Comparison of ENCODE assay signal across 23 cellular contexts in genomic region chr16:88762941-88763340, GRCh38. TPM values are rescaled to one million over a fixed set of nuclear protein-coding genes. Genes with fewer than 3 reads are reported as not detected.
DNase-seq lines count a peak whose midpoint lies in the region; ATAC-seq, FAIRE-seq and TF ChIP-seq lines count a peak whose summit lies in the region.
"Had no signal": no experiment of that assay in that cellular context is flagged by ENCODE, and none has a peak within 500 bp of the region (broad histone marks: within the 10 kb centered on the region; RNA-seq: fewer than 3 reads in every experiment).

No MANE protein-coding gene starts in this region.

- DNase-seq in 8988T, result peak; percentile 64
- peak; percentile 46 to 58 for DNase-seq in PC-9
- DNase-seq in pancreas, result no peak
- DNase-seq in MV-4-11 (lab: John Stamatoyannopoulos, UW), result no peak
- DNase-seq in RPMI8226, result no peak
- DNase-seq in NCI-H1048 (lab: John Stamatoyannopoulos, UW), result no peak
- DNase-seq: activated CD4-positive, alpha-beta T cell treated with anti-CD3 and anti-CD28 coated beads for 48 hours; activated CD8-positive, alpha-beta memory T cell treated with anti-CD3 and anti-CD28 coated beads, Interleukin-2, amount 10 ng/mL, durations not matched to agents 7 days and 5 days; foreskin melanocyte; GDM1; KG1; left lung; NCI-H1092; NCI-H2029 treated with DMSO at 0.1 percent for 48 hours; ovary; Right ventricle myocardium superior; stimulated activated CD4-positive, alpha-beta T cell treated with anti-CD3 and anti-CD28 coated beads, Interleukin-1b, Interleukin-23, amount 100 ng/mL, for 48 hours; stimulated activated naive CD8-positive, alpha-beta T cell treated with anti-CD3 and anti-CD28 coated beads, Interleukin-15, amount 100 ng/mL, for 72 hours had no signal

- POLR2A ChIA-PET in PC-9 (lab: Charles Lee; ENCODE audit: unreplicated experiment), result interaction anchor here (0.6 to 1.3 kb wide), 6 partner anchors 8 to 1388 kb away, joined by 3 to 37 read pairs (median 5); no protein-coding TSS in a partner anchor

- H3K4me2 ChIP-seq in PC-9, result peak overlapping the region; percentile 83

- ATAC-seq in pancreas (no peak), HG02852 (IDR thresholded peaks at IDR 0.05; ENCODE audit: unreplicated experiment) (no peak)
- ATAC-seq: activated CD8-positive, alpha-beta memory T cell treated with anti-CD3 and anti-CD28 coated beads, Interleukin-2, amount 10 ng/mL, durations not matched to agents 7 days and 5 days; GM12878; stimulated activated naive CD8-positive, alpha-beta T cell treated with anti-CD3 and anti-CD28 coated beads, Interleukin-15, amount 100 ng/mL, for 72 hours had no signal

- TF ChIP-seq CTCF in PC-9 (conservative IDR thresholded peaks at IDR 0.05) (no peak), pancreas (IDR thresholded peaks at IDR 0.05) (no peak)

- H3K4me3 ChIP-seq in PC-9 (peak overlapping the region; percentile 49; the same call in 1 of the 2 replicates), iPS-20b (ENCODE audit: low read length) (no peak overlapping the region), pancreas (no peak overlapping the region)
- H3K4me3 ChIP-seq: BLaER1 treated with 17β-estradiol and CSF1 and Interleukin-3, amounts not matched to agents 10 nM and 100 nM; GM12878; left lung; ovary had no signal

- WGBS in pancreas, 2 donors, result 68 to 74% methylated on average over 10 of the region's 10 CpGs

- intact Hi-C loops in PC-9 (cut with micrococcal nuclease; ENCODE audit: unreplicated experiment) (loop anchor here (1.0 to 5.0 kb wide), 3 partner anchors 19 to 896 kb away; partner anchors contain the start of gene SLC7A5), pancreas (cut with DNase I) (no loop called here)

- no peaks in the 10 kb centered on the region for H3K27me3 ChIP-seq in PC-9 (ENCODE audit: insufficient read depth, low read depth)
- H3K27me3 ChIP-seq in iPS-20b (ENCODE audit: insufficient read depth, low read length), result peaks cover 5% of the 10 kb centered on the region; the same call in 1 of the 2 replicates
- no peaks in the 10 kb centered on the region for H3K27me3 ChIP-seq in pancreas
- H3K27me3 ChIP-seq: BLaER1 treated with 17β-estradiol and CSF1 and Interleukin-3, amounts not matched to agents 10 nM and 100 nM; left lung; ovary had no signal

- no peak for FAIRE-seq in pancreas (lab: Jason Lieb, UNC)
- FAIRE-seq: GM12878 had no signal

- H3K4me1 ChIP-seq in PC-9 (replicated peaks; ENCODE audit: insufficient read depth) (peaks cover 98% of the 10 kb centered on the region), iPS-20b (ENCODE audit: insufficient read depth, low read length) (peaks cover 27% of the 10 kb centered on the region), pancreas (peaks cover 0 to 5% (median 0%) of the 10 kb centered on the region in 3 donors)

- peaks cover 77% of the 10 kb centered on the region for H3F3A ChIP-seq in PC-9 (ENCODE audit: insufficient read depth, low read depth)

- H3K9me3 ChIP-seq in PC-9 (ENCODE audit: insufficient read depth, low read depth), result no peaks in the 10 kb centered on the region
- no peaks in the 10 kb centered on the region for H3K9me3 ChIP-seq in iPS-20b (ENCODE audit: insufficient read depth, low read depth, low read length)
- H3K9me3 ChIP-seq in pancreas, result no peaks in the 10 kb centered on the region
- H3K9me3 ChIP-seq: left lung, ovary had no signal

- peaks cover 87% of the 10 kb centered on the region for H3K79me2 ChIP-seq in PC-9 (ENCODE audit: low read depth)

- peak overlapping the region; percentile 63 for H3K27ac ChIP-seq in PC-9
- peak overlapping the region; percentile 61 for H3K27ac ChIP-seq in iPS-20b (ENCODE audit: low read length)
- H3K27ac ChIP-seq in pancreas, result peak overlapping the region; percentile 0 to 58 (median 42)
- H3K27ac ChIP-seq: HL-60, ovary had no signal

- no peak overlapping the region for H2AFZ ChIP-seq in PC-9

- CTCF ChIA-PET in PC-9 (lab: Charles Lee), result interaction anchor here (0.9 to 3.1 kb wide), 3 partner anchors 16 to 26 kb away, joined by 8 to 16 read pairs (median 9); no protein-coding TSS in a partner anchor

- no peaks in the 10 kb centered on the region for H3K9me2 ChIP-seq in PC-9 (ENCODE audit: insufficient read depth)

- H3K36me3 ChIP-seq in PC-9 (ENCODE audit: low read depth), result no peaks in the 10 kb centered on the region
- H3K36me3 ChIP-seq in iPS-20b (ENCODE audit: insufficient read depth, low read depth, low read length), result no peaks in the 10 kb centered on the region
- no peaks in the 10 kb centered on the region for H3K36me3 ChIP-seq in pancreas
- H3K36me3 ChIP-seq: ovary had no signal

- no TSS peak for BruUV-seq in PC-9 (replicated peaks; lab: Mats Ljungman, UMichigan)

- H3K9ac ChIP-seq in iPS-20b (ENCODE audit: low read depth, low read length), result peak overlapping the region; percentile 50; the same call in 1 of the 2 replicates

- peaks cover 32% of the 10 kb centered on the region for H4K20me1 ChIP-seq in PC-9 (ENCODE audit: insufficient read depth)

RNA-seq across cellular contexts. Expression of gene PIEZO1, which starts 22.1 kb away (rescaled TPM):
- total RNA-seq in PC-9 (2021) (391 and 426 TPM in 2 replicates), pancreas (10 to 100 TPM; 16.3 to 72.0 (median 23.9) TPM)
- 100 to 1,000 TPM; 189 to 255 TPM for polyA plus RNA-seq in pancreas

RNA-seq across cellular contexts. Expression of gene CDT1, which starts 40.6 kb away (rescaled TPM):
- total RNA-seq in PC-9 (2021) (73.2 and 95.4 TPM in 2 replicates), pancreas (1 to 10 TPM in 4 of 6 donors, under 1 TPM in 2; 0.12 to 1.8 (median 1.4) TPM)
- polyA plus RNA-seq in pancreas, result under 1 TPM; 0.30 to 0.35 TPM

RNA-seq across cellular contexts. Expression of gene APRT, which starts 48.8 kb away (rescaled TPM):
- total RNA-seq in PC-9 (2021) (213 and 226 TPM in 2 replicates), pancreas (10 to 100 TPM; 38.8 to 85.4 (median 61.6) TPM)
- polyA plus RNA-seq in pancreas, result 10 to 100 TPM; 82.7 to 88.2 TPM

RNA-seq across cellular contexts. Expression of gene CTU2, which starts 56.6 kb away (rescaled TPM):
- total RNA-seq in PC-9 (2021) (20.0 and 38.0 TPM in 2 replicates), pancreas (10 to 100 TPM in 3 of 6 donors, 1 to 10 TPM in 3; 8.1 to 13.3 (median 10.0) TPM)
- polyA plus RNA-seq in pancreas, result 10 to 100 TPM; 20.3 to 21.9 TPM

RNA-seq across cellular contexts. Expression of gene RNF166, which starts 56.7 kb away (rescaled TPM):
- 25.6 and 29.4 TPM in 2 replicates for total RNA-seq in PC-9 (2021)
- 10 to 100 TPM in 4 of 6 donors, 1 to 10 TPM in 2; 9.7 to 18.0 (median 10.9) TPM for total RNA-seq in pancreas
- 10 to 100 TPM; 23.4 to 40.9 TPM for polyA plus RNA-seq in pancreas

Comparison
In these comparisons a context has a peak if more than half of its experiments do, and no peak if none do; other contexts are left out.
1. DNase-seq: peak in 8988T (single experiment) and PC-9 (2 of 2); none in pancreas (0 of 6), MV-4-11 (single experiment), RPMI8226 (single experiment) and NCI-H1048 (single experiment).
2. RNA of gene CDT1, which starts 40.6 kb away (total RNA-seq): 73.2 to 95.4 TPM in PC-9; 0.12 to 1.8 TPM in pancreas; every median in the first group is over 10 times any median in the second.
3. Peak in every context shown above with its lines, with median percentiles within 50 percentile points of each other: H3K27ac ChIP-seq.